Comparison of ENCODE assay signal across 2 cellular contexts in the genomic region with DNA sequence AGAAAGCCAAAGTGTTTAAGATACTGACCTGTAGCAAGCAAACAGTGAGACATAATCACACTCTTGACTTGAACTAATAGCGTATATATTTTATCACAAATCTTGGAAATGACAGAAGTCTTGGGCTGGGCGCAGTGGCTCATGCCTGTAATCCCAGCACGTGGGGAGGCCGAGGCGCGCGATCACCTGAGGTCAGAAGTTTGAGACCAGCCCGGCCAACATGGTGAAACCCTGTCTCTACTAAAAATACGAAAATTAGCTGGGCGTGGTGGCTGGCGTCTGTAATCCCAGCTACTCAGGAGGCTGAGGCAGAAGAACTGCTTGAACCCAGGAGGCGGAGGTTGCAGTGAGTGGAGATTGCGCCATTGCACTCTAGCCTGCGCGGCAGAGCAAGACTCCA. TPM values are rescaled to one million over a fixed set of nuclear protein-coding genes. Genes with fewer than 3 reads are reported as not detected.
"Had no signal": no experiment of that assay in that cellular context is flagged by ENCODE, and none has a peak within 500 bp of the region (broad histone marks: within the 10 kb centered on the region; RNA-seq: fewer than 3 reads in every experiment).

No MANE protein-coding gene starts in this region.

RNA-seq across cellular contexts. Expression of gene VWF, which starts 24.3 kb away (rescaled TPM):
- total RNA-seq: MCF 10A had no signal

RNA-seq across cellular contexts. Expression of gene CD9, which starts 51.5 kb away (rescaled TPM):
- total RNA-seq: OCI-LY7 had no signal
